ENCODE assay signal across 8 cellular contexts in the genomic region with DNA sequence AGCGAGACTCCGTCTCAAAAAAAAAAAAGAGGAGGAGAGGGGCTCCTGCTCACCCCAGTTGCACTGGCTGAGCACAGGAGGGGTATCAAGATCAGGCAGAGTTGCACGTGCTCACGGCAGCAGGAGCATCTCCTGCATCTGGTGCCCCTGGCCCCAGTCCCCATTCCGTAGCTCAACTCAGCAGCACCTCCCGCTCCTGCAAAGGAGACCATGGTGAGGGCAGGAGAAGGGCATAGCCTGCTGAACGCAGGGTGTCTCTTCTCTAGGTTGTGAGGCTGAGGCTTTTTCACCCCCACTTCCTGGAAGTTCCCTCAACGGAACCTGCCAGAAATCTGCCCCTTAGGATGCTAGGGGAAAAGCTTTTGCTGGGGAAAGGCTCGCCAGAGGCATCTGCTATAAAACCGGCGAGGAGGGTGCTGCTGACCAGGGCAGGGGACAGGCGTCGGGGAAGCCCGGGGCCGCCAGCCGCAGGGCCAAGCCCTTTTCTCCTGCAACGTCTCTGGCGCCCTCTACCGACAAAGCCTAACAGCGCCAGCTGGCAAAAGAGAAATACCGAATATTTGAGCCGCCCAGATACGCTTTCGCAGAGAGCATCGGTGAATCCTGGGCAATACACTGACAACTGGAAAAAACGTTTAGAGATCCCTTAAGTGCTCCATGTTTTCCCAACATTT. TPM values are rescaled to one million over a fixed set of nuclear protein-coding genes. Genes with fewer than 3 reads are reported as not detected.
A peak's percentile ranks its signal among the peaks of the same experiment; 100 is the strongest.
DNase-seq lines count a peak whose midpoint lies in the region; ATAC-seq and TF ChIP-seq lines count a peak whose summit lies in the region.

No MANE protein-coding gene starts in this region.

- CTCF ChIA-PET in AG04450 (lab: Charles Lee): interaction anchor here (0.5 to 2.6 kb wide), 24 partner anchors 9 to 111 kb away, joined by 3 to 25 read pairs (median 4); a partner anchor contains a TSS
- CTCF ChIA-PET in PC-3 (lab: Charles Lee): interaction anchor here (0.9 kb wide), 1 partner anchor 89 kb away, joined by 4 read pairs; no protein-coding TSS in a partner anchor

- WGBS in esophagus muscularis mucosa: 8% methylated on average over 15 of the region's 26 CpGs

- TF ChIP-seq POLR2A in esophagus muscularis mucosa (IDR thresholded peaks at IDR 0.05; ENCODE audit: low read depth): no peak

- POLR2A ChIA-PET in AG04450 (lab: Yijun Ruan, JAX) (interaction anchor here (0.8 kb wide), 1 partner anchor 90 kb away, joined by 3 read pairs; a partner anchor contains a TSS), PC-3 (lab: Charles Lee; ENCODE audit: unreplicated experiment) (no interaction called here)

- no peaks in the 10 kb centered on the region for H3K27me3 Mint-ChIP-seq in activated T-cell treated with anti-CD3 and anti-CD28 coated beads, Interleukin-2, amount 50 U/mL, for 4 hours (ENCODE audit: low read depth)

- H3K4me1 Mint-ChIP-seq in activated T-cell treated with anti-CD3 and anti-CD28 coated beads, Interleukin-2, amount 50 U/mL, for 4 hours (ENCODE audit: low read depth): peaks cover 8% of the 10 kb centered on the region

- no peaks in the 10 kb centered on the region for H3K36me3 ChIP-seq in HUES48 (ENCODE audit: control insufficient read depth, insufficient read depth, low read length)
- no peaks in the 10 kb centered on the region; the same call in 1 of the 2 replicates for H3K36me3 ChIP-seq in PC-3 (ENCODE audit: low read depth, low read length)
- H3K36me3 ChIP-seq in esophagus muscularis mucosa: no peaks in the 10 kb centered on the region
- no peaks in the 10 kb centered on the region for H3K36me3 ChIP-seq in muscle layer of colon (ENCODE audit: insufficient read depth, low read length)

- H3K4me2 ChIP-seq in PC-3 (ENCODE audit: low read length): peak overlapping the region; percentile 97

- no peaks in the 10 kb centered on the region for H3K27me3 ChIP-seq in AG04450 (ENCODE audit: control insufficient read depth, insufficient read depth, low read length)
- no peaks in the 10 kb centered on the region for H3K27me3 ChIP-seq in HUES48 (ENCODE audit: control insufficient read depth, insufficient read depth, low read length)
- no peaks in the 10 kb centered on the region for H3K27me3 ChIP-seq in PC-3 (ENCODE audit: low read length)
- no peaks in the 10 kb centered on the region for H3K27me3 ChIP-seq in esophagus muscularis mucosa
- H3K27me3 ChIP-seq in muscle layer of colon (ENCODE audit: control insufficient read depth in 1 of 2, insufficient read depth in 2 of 2, low read length in 2 of 2): no peaks in the 10 kb centered on the region

- DNase-seq in AG04450 (ENCODE audit: low read depth, low spot score) (peak; percentile 61), PC-3 (peak; percentile 89), esophagus muscularis mucosa (ENCODE audit: extremely low spot score) (peak; percentile 96)
- peak; percentile 85 for DNase-seq in activated T-cell treated with anti-CD3 and anti-CD28 coated beads, Interleukin-2, amount 50 U/mL, for 4 hours
- peak; percentile 68 to 85 for DNase-seq in stimulated activated CD8-positive, alpha-beta memory T cell treated with anti-CD3 and anti-CD28 coated beads, Interleukin-4, amount 100 ng/mL, for 4 hours (ENCODE audit: low read depth in 2 of 2, low spot score in 1 of 2)

- H3F3A ChIP-seq in PC-3 (ENCODE audit: low read length, unreplicated experiment): no peaks in the 10 kb centered on the region

- H3K4me3 ChIP-seq in AG04450 (ENCODE audit: low read depth, low read length) (peak overlapping the region; percentile 72), HUES48 (ENCODE audit: low read depth, low read length) (peak overlapping the region; percentile 88), PC-3 (ENCODE audit: low read length) (peak overlapping the region; percentile 80), esophagus muscularis mucosa (peak overlapping the region; percentile 91 to 98 (median 96)), muscle layer of colon (ENCODE audit: low read depth in 1 of 2, low read length in 2 of 2) (peak overlapping the region; percentile 47 to 70)

- H3K9me2 ChIP-seq in PC-3 (replicated peaks; ENCODE audit: low read length): no peaks in the 10 kb centered on the region

- H3K36me3 Mint-ChIP-seq in activated T-cell treated with anti-CD3 and anti-CD28 coated beads, Interleukin-2, amount 50 U/mL, for 4 hours (ENCODE audit: insufficient read depth): no peaks in the 10 kb centered on the region

- TF ChIP-seq CTCF in AG04450 (IDR thresholded peaks at IDR 0.05; ENCODE audit: low read depth, low read length) (peak; percentile 98), PC-3 (conservative IDR thresholded peaks at IDR 0.05; ENCODE audit: low read depth, low read length) (peak; percentile 87), esophagus muscularis mucosa (IDR thresholded peaks at IDR 0.05) (peak; percentile 87 to 98 (median 97))

- H3K9me3 Mint-ChIP-seq in activated T-cell treated with anti-CD3 and anti-CD28 coated beads, Interleukin-2, amount 50 U/mL, for 4 hours: no peaks in the 10 kb centered on the region

- H4K20me1 ChIP-seq in PC-3 (ENCODE audit: low read length): no peaks in the 10 kb centered on the region

- TF ChIP-seq EP300 in esophagus muscularis mucosa (IDR thresholded peaks at IDR 0.05): no peak

- no peak overlapping the region for H3K9ac ChIP-seq in HUES48 (ENCODE audit: low read depth, low read length)
- H3K9ac ChIP-seq in PC-3 (ENCODE audit: low read length): peak overlapping the region; percentile 90
- no peak overlapping the region for H3K9ac ChIP-seq in muscle layer of colon (ENCODE audit: low read length)

- H3K4me1 ChIP-seq in HUES48 (ENCODE audit: control insufficient read depth, insufficient read depth, low read length) (0 out of 2 replicates have a peak, but pooled peaks cover 2% of the 10 kb centered on the region), PC-3 (ENCODE audit: insufficient read depth, low read length) (no peaks in the 10 kb centered on the region), esophagus muscularis mucosa (peaks cover 5 to 25% (median 23%) of the 10 kb centered on the region in 4 donors), muscle layer of colon (ENCODE audit: insufficient read depth, low read length) (peaks cover 10% of the 10 kb centered on the region)

- ATAC-seq in GM18870 (IDR thresholded peaks at IDR 0.05; ENCODE audit: unreplicated experiment) (peak; percentile 50), PC-3 (peak; percentile 79)
- ATAC-seq in activated T-cell treated with anti-CD3 and anti-CD28 coated beads, Interleukin-2, amount 50 U/mL, for 4 hours: peak; percentile 57 to 62

- intact Hi-C loops in PC-3 (cut with micrococcal nuclease) (loop anchor here (5.0 kb wide), 2 partner anchors 70 to 90 kb away; a partner anchor contains a TSS), esophagus muscularis mucosa (cut with DNase I) (loop anchor here (1.0 to 5.0 kb wide), 2 partner anchors 65 to 90 kb away; no protein-coding TSS in a partner anchor)

- BruUV-seq in PC-3 (replicated peaks; lab: Mats Ljungman, UMichigan): no TSS peak

- H3K27ac ChIP-seq in AG04450 (ENCODE audit: low read depth, low read length) (peak overlapping the region; percentile 21), HUES48 (ENCODE audit: low read depth, low read length) (peak overlapping the region; percentile 78), PC-3 (ENCODE audit: low read length) (peak overlapping the region; percentile 71), esophagus muscularis mucosa (replicated peaks in 1 of 4) (peak overlapping the region; percentile 83 to 90 (median 88)), muscle layer of colon (ENCODE audit: low read depth, low read length) (peak overlapping the region; percentile 57)

- H3K4me3 Mint-ChIP-seq in activated T-cell treated with anti-CD3 and anti-CD28 coated beads, Interleukin-2, amount 50 U/mL, for 4 hours: peak overlapping the region; percentile 83

- peaks cover 10% of the 10 kb centered on the region for H3K79me2 ChIP-seq in PC-3 (ENCODE audit: low read length)

- H3K9me3 ChIP-seq in AG04450 (ENCODE audit: control insufficient read depth, insufficient read depth, low read length) (no peaks in the 10 kb centered on the region; the same call in 1 of the 2 replicates), HUES48 (ENCODE audit: control insufficient read depth, insufficient read depth, low read length) (no peaks in the 10 kb centered on the region), PC-3 (ENCODE audit: low read length) (no peaks in the 10 kb centered on the region), esophagus muscularis mucosa (no peaks in the 10 kb centered on the region), muscle layer of colon (ENCODE audit: low read length) (no peaks in the 10 kb centered on the region)

- peak overlapping the region; percentile 95 for H2AFZ ChIP-seq in PC-3 (ENCODE audit: low read length)

RNA-seq across cellular contexts. Expression of a gene that starts 1.0 kb away (rescaled TPM):
- 26.6 and 35.0 TPM in 2 replicates for polyA plus RNA-seq in AG04450 (2011; rRNA removed)
- polyA minus RNA-seq in AG04450 (2011; rRNA and poly(A)+ RNA removed): 30.2 and 40.9 TPM in 2 replicates
- 46.2 and 54.0 TPM in 2 replicates for total RNA-seq in PC-3 (2014; rRNA removed)
- total RNA-seq in activated T-cell treated with anti-CD3 and anti-CD28 coated beads, Interleukin-2, amount 50 U/mL, for 4 hours: 10 to 100 TPM; 41.4 to 52.6 (median 43.3) TPM
- total RNA-seq in esophagus muscularis mucosa: 10 to 100 TPM; 57.7 to 79.4 (median 65.3) TPM

RNA-seq across cellular contexts. Expression of a gene that starts 15.3 kb away (rescaled TPM):
- polyA plus RNA-seq in AG04450 (2011; rRNA removed): 2.4 and 3.8 TPM in 2 replicates
- 0.87 and 2.6 TPM in 2 replicates for polyA minus RNA-seq in AG04450 (2011; rRNA and poly(A)+ RNA removed)
- total RNA-seq in PC-3 (2014; rRNA removed): 1.1 and 1.7 TPM in 2 replicates
- 1 to 10 TPM; 1.0 to 1.6 (median 1.3) TPM for total RNA-seq in activated T-cell treated with anti-CD3 and anti-CD28 coated beads, Interleukin-2, amount 50 U/mL, for 4 hours
- 1 to 10 TPM; 1.7 to 3.8 (median 2.5) TPM for total RNA-seq in esophagus muscularis mucosa

RNA-seq across cellular contexts. Expression of a gene that starts 34.7 kb away (rescaled TPM):
- polyA plus RNA-seq in AG04450 (2011; rRNA removed): 68.0 and 110 TPM in 2 replicates
- 137 and 178 TPM in 2 replicates for polyA minus RNA-seq in AG04450 (2011; rRNA and poly(A)+ RNA removed)
- total RNA-seq in PC-3 (2014; rRNA removed): 68.2 and 82.9 TPM in 2 replicates
- 1 to 10 TPM; 4.0 to 4.8 (median 4.7) TPM for total RNA-seq in activated T-cell treated with anti-CD3 and anti-CD28 coated beads, Interleukin-2, amount 50 U/mL, for 4 hours
- 100 to 1,000 TPM; 115 to 218 (median 154) TPM for total RNA-seq in esophagus muscularis mucosa

Comparison
In these comparisons a context has a peak if more than half of its experiments do, and no peak if none do; other contexts are left out.
1. Peak in every context shown above with its lines: DNase-seq, ATAC-seq, H3K4me3 ChIP-seq and H3K27ac ChIP-seq.
2. H3K27ac ChIP-seq: peak in every context shown above with its lines; median percentile 88 in esophagus muscularis mucosa; 78 in HUES48; 71 in PC-3; 57 in muscle layer of colon; 21 in AG04450.
3. RNA of a gene that starts 34.7 kb away (total RNA-seq): 115 to 218 TPM in esophagus muscularis mucosa and 68.2 to 82.9 TPM in PC-3; 4.0 to 4.8 TPM in activated T-cell treated with anti-CD3 and anti-CD28 coated beads, Interleukin-2, amount 50 U/mL, for 4 hours; every median in the first group is over 10 times any median in the second.